In genomic region chr14:97688626-97689336, GRCh38 we compare ENCODE assay signal across 24 cellular contexts.
"Had no signal": no experiment of that assay in that cellular context is flagged by ENCODE, and none has a peak within 500 bp of the region (broad histone marks: within the 10 kb centered on the region; RNA-seq: fewer than 3 reads in every experiment).

No MANE protein-coding gene starts in this region.

- H3K4me1 ChIP-seq: Peyer's patch, SJCRH30 had no signal

- H3K4me3 ChIP-seq: Peyer's patch, SJCRH30 had no signal

- H3K9me3 ChIP-seq: Peyer's patch, SJCRH30, SK-N-SH had no signal

- H3K36me3 ChIP-seq: Peyer's patch, SJCRH30 had no signal

- H3K27me3 ChIP-seq: Peyer's patch, SJCRH30 had no signal

- H3K9ac ChIP-seq: SK-N-SH had no signal

- DNase-seq: activated CD4-positive, alpha-beta memory T cell treated with anti-CD3 and anti-CD28 coated beads for 36 hours; activated CD4-positive, alpha-beta T cell treated with anti-CD3 and anti-CD28 coated beads, Interleukin-2, amount 10 ng/mL, durations not matched to agents 7 days and 5 days; activated CD4-positive, CD25-positive, alpha-beta regulatory T cell treated with anti-CD3 and anti-CD28 coated beads, Interleukin-2, amount 50 U/mL, for 72 hours; activated CD8-positive, alpha-beta memory T cell treated with anti-CD3 and anti-CD28 coated beads for 24 hours; activated gamma-delta T cell; activated naive CD4-positive, alpha-beta T cell treated with anti-CD3 and anti-CD28 coated beads, Interleukin-2, amount 10 ng/mL, durations not matched to agents 7 days and 5 days; activated naive CD8-positive, alpha-beta T cell treated with anti-CD3 and anti-CD28 coated beads for 36 hours; activated T-cell treated with anti-CD3 and anti-CD28 coated beads, Interleukin-2, amount 50 U/mL, for 48 hours; aorta; central memory CD4-positive, alpha-beta T cell; KG1; NCI-H1092 treated with DMSO at 0.1 percent for 48 hours; NCI-H1436; NCI-H1694 treated with DMSO at 0.1 percent for 48 hours; NCI-H2029 treated with DMSO at 0.1 percent for 48 hours; NCI-H510A treated with DMSO at 0.1 percent for 48 hours; NCI-H69; Peyer's patch; Right ventricle myocardium superior; SJCRH30; SK-N-SH; SW 1271; T-helper 9 cell had no signal

- H3K27ac ChIP-seq: Peyer's patch, RWPE1, SJCRH30 had no signal
